Comparison of ENCODE assay signal across 9 cellular contexts in genomic region chr11:68004551-68005335, GRCh38. TPM values are rescaled to one million over a fixed set of nuclear protein-coding genes. Genes with fewer than 3 reads are reported as not detected.
DNase-seq lines count a peak whose midpoint lies in the region; ATAC-seq and TF ChIP-seq lines count a peak whose summit lies in the region.
"Had no signal": no experiment of that assay in that cellular context is flagged by ENCODE, and none has a peak within 500 bp of the region (broad histone marks: within the 10 kb centered on the region; RNA-seq: fewer than 3 reads in every experiment).

No MANE protein-coding gene starts in this region.

- TF ChIP-seq CTCF in CD4-positive, alpha-beta T cell (IDR thresholded peaks at IDR 0.05): no peak
- TF ChIP-seq CTCF in Loucy (conservative IDR thresholded peaks at IDR 0.05; ENCODE audit: low read length) (no peak), chondrocyte (IDR thresholded peaks at IDR 0.05) (no peak), neural crest cell (conservative IDR thresholded peaks at IDR 0.05) (no peak)

- DNase-seq in CD4-positive, alpha-beta T cell: no peak
- DNase-seq in chondrocyte (ENCODE audit: low spot score) (no peak), neural crest cell (ENCODE audit: low read depth, low spot score) (no peak), GM19238 (ENCODE audit: insufficient read length, low spot score) (no peak)
- no peak for DNase-seq in central memory CD4-positive, alpha-beta T cell

- H3K79me2 ChIP-seq in Loucy (ENCODE audit: insufficient read depth, low read length): no peaks in the 10 kb centered on the region

- no peaks in the 10 kb centered on the region for H3K27me3 ChIP-seq in CD4-positive, alpha-beta T cell (ENCODE audit: control insufficient read depth, insufficient read depth, low read length)
- no peaks in the 10 kb centered on the region for H3K27me3 ChIP-seq in Loucy (ENCODE audit: insufficient read depth, low read length, poor library complexity, severe bottlenecking)
- H3K27me3 ChIP-seq: foreskin keratinocyte had no signal

- peak overlapping the region; percentile 69 for H3K27ac Mint-ChIP-seq in CD4-positive, alpha-beta T cell
- H3K27ac Mint-ChIP-seq in chondrocyte (ENCODE audit: unreplicated experiment) (no peak overlapping the region), neural crest cell (ENCODE audit: unreplicated experiment) (no peak overlapping the region)

- H3F3A ChIP-seq in Loucy (ENCODE audit: low read depth): no peaks in the 10 kb centered on the region

- peak overlapping the region; percentile 63 for H3K4me3 ChIP-seq in Loucy (ENCODE audit: low read length, poor library complexity, severe bottlenecking)

- ATAC-seq in CD4-positive, alpha-beta T cell (ENCODE audit: poor library complexity): no peak
- ATAC-seq in GM21786 (IDR thresholded peaks at IDR 0.05; ENCODE audit: unreplicated experiment) (no peak), GM18519 (IDR thresholded peaks at IDR 0.05; ENCODE audit: low FRiP score, unreplicated experiment) (no peak)

- no peaks in the 10 kb centered on the region for H3K9me3 ChIP-seq in CD4-positive, alpha-beta T cell (ENCODE audit: control insufficient read depth, low read length)
- no peaks in the 10 kb centered on the region for H3K9me3 ChIP-seq in Loucy (ENCODE audit: insufficient read depth, low read depth, low read length)

- peak overlapping the region; percentile 57 for H3K4me2 ChIP-seq in Loucy (ENCODE audit: low read depth, low read length, poor library complexity, severe bottlenecking)

- CTCF ChIA-PET in CD4-positive, alpha-beta T cell (lab: Charles Lee): no interaction called here

- no peaks in the 10 kb centered on the region for H3K36me3 ChIP-seq in Loucy (ENCODE audit: insufficient read depth, low read length)

- POLR2A ChIA-PET in CD4-positive, alpha-beta T cell (lab: Charles Lee): interaction anchor here (1.2 kb wide), 1 partner anchor 34 kb away, joined by 3 read pairs; the partner anchor contains the start of gene TCIRG1

- no peak overlapping the region for H3K27ac ChIP-seq in CD4-positive, alpha-beta T cell (ENCODE audit: low read depth, low read length)
- H3K27ac ChIP-seq: foreskin keratinocyte had no signal

- no peaks in the 10 kb centered on the region for H3K9me3 Mint-ChIP-seq in CD4-positive, alpha-beta T cell
- H3K9me3 Mint-ChIP-seq in chondrocyte (ENCODE audit: low read depth) (no peaks in the 10 kb centered on the region), neural crest cell (no peaks in the 10 kb centered on the region)

- no peaks in the 10 kb centered on the region for H3K36me3 Mint-ChIP-seq in CD4-positive, alpha-beta T cell (ENCODE audit: low read depth)
- H3K36me3 Mint-ChIP-seq in chondrocyte (ENCODE audit: low read depth) (no peaks in the 10 kb centered on the region), neural crest cell (ENCODE audit: low read depth) (no peaks in the 10 kb centered on the region)

- H3K27me3 Mint-ChIP-seq in CD4-positive, alpha-beta T cell: peaks cover 7% of the 10 kb centered on the region
- no peaks in the 10 kb centered on the region for H3K27me3 Mint-ChIP-seq in chondrocyte (ENCODE audit: low read depth)
- peaks cover 39% of the 10 kb centered on the region for H3K27me3 Mint-ChIP-seq in neural crest cell (ENCODE audit: low read depth)

- no peaks in the 10 kb centered on the region for H4K20me1 ChIP-seq in Loucy (ENCODE audit: insufficient read depth, low read length, poor library complexity, severe bottlenecking)

- intact Hi-C loops in CD4-positive, alpha-beta T cell (cut with DNase I, micrococcal nuclease): loop anchor here (5.0 to 10.0 kb wide), 2 partner anchors 200 to 203 kb away; no protein-coding TSS in a partner anchor

- H3K4me1 Mint-ChIP-seq in CD4-positive, alpha-beta T cell (ENCODE audit: low read depth): peaks cover 31% of the 10 kb centered on the region
- H3K4me1 Mint-ChIP-seq in chondrocyte (ENCODE audit: low read depth) (peaks cover 27% of the 10 kb centered on the region), neural crest cell (peaks cover 13% of the 10 kb centered on the region)

- H2AFZ ChIP-seq in Loucy (ENCODE audit: low read length): 0 out of 2 replicates have a peak overlapping the region, but pooled peaks have one; percentile 36

- peaks cover 11% of the 10 kb centered on the region for H3K4me1 ChIP-seq in Loucy (ENCODE audit: insufficient read depth, low read length, poor library complexity, severe bottlenecking)
- H3K4me1 ChIP-seq: foreskin keratinocyte had no signal

- no peak overlapping the region for H3K9ac ChIP-seq in Loucy (ENCODE audit: low read depth, low read length, poor library complexity, severe bottlenecking)

- H3K4me3 Mint-ChIP-seq in CD4-positive, alpha-beta T cell: peak overlapping the region; percentile 90
- H3K4me3 Mint-ChIP-seq in chondrocyte (ENCODE audit: unreplicated experiment) (peak overlapping the region; percentile 76), neural crest cell (peak overlapping the region; percentile 75)

- no peaks in the 10 kb centered on the region for H3K9me2 ChIP-seq in Loucy (replicated peaks; ENCODE audit: low read depth, low read length)

RNA-seq across cellular contexts. Expression of gene UNC93B1, which starts 0.8 kb away (rescaled TPM):
- total RNA-seq in CD4-positive, alpha-beta T cell: 10 to 100 TPM; 21.3 to 22.0 TPM
- total RNA-seq in chondrocyte: 14.4 to 16.6 TPM (median 15.9 TPM) in 3 replicates
- 3.9 and 4.3 TPM in 2 replicates for total RNA-seq in neural crest cell

RNA-seq across cellular contexts. Expression of gene ALDH3B1, which starts 5.4 kb away (rescaled TPM):
- total RNA-seq in CD4-positive, alpha-beta T cell: under 1 TPM; 0.34 to 0.44 TPM
- 10.8 to 14.3 TPM (median 13.1 TPM) in 3 replicates for total RNA-seq in chondrocyte
- total RNA-seq in neural crest cell: 0.23 and 0.35 TPM in 2 replicates
- total RNA-seq: foreskin keratinocyte had no signal

RNA-seq across cellular contexts. Expression of gene NDUFS8, which starts 25.7 kb away (rescaled TPM):
- total RNA-seq in CD4-positive, alpha-beta T cell: 10 to 100 TPM; 70.5 to 72.5 TPM
- total RNA-seq in chondrocyte (140 to 172 TPM (median 143 TPM) in 3 replicates), neural crest cell (150 and 155 TPM in 2 replicates)

RNA-seq across cellular contexts. Expression of gene TCIRG1, which starts 34.1 kb away (rescaled TPM):
- total RNA-seq in CD4-positive, alpha-beta T cell: 100 to 1,000 TPM; 202 to 207 TPM
- total RNA-seq in chondrocyte (52.3 to 73.2 TPM (median 66.5 TPM) in 3 replicates), neural crest cell (8.1 and 10.2 TPM in 2 replicates)
